Comparison of ENCODE assay signal across 25 cellular contexts in genomic region chr7:108947521-108947920, GRCh38.
"Had no signal": no experiment of that assay in that cellular context is flagged by ENCODE, and none has a peak within 500 bp of the region (broad histone marks: within the 10 kb centered on the region; RNA-seq: fewer than 3 reads in every experiment).

No MANE protein-coding gene starts in this region.

- DNase-seq: colonic mucosa; cortex of kidney; effector CD8-positive, alpha-beta T cell; effector memory CD8-positive, alpha-beta T cell; endodermal cell; erythroblast; esophagus squamous epithelium; foreskin fibroblast; heart left ventricle; hypothalamus; immature natural killer cell; islet precursor cell; kidney; kidney glomerular epithelial cell; left colon; left ventricle myocardium inferior; lower lobe of right lung; mesenchymal stem cell; mucosa of descending colon; naive B cell had no signal

- H3K36me3 ChIP-seq: colonic mucosa, esophagus squamous epithelium, gastroesophageal sphincter, heart left ventricle, left ventricle myocardium inferior, lower lobe of right lung had no signal

- H3K4me1 ChIP-seq: colonic mucosa, esophagus squamous epithelium, gastroesophageal sphincter, heart left ventricle, left ventricle myocardium inferior, lower lobe of right lung had no signal

- H3K4me3 ChIP-seq: colonic mucosa, esophagus squamous epithelium, gastroesophageal sphincter, heart left ventricle, hepatocyte, left ventricle myocardium inferior, lower lobe of right lung, mucosa of descending colon had no signal

- H3K27ac ChIP-seq: colonic mucosa, epithelial cell of prostate, esophagus squamous epithelium, gastroesophageal sphincter, heart left ventricle, hepatocyte, left ventricle myocardium inferior, lower lobe of right lung had no signal

- H3K27me3 ChIP-seq: colonic mucosa, esophagus squamous epithelium, gastroesophageal sphincter, heart left ventricle, hepatocyte had no signal

- H3K9me3 ChIP-seq: colonic mucosa had no signal

- ATAC-seq: effector memory CD8-positive, alpha-beta T cell; esophagus mucosa; gastroesophageal sphincter; heart left ventricle; left colon; left lobe of liver; lower lobe of right lung; mucosa of descending colon had no signal
